Comparison of ENCODE assay signal across 8 cellular contexts in genomic region chr5:142769793-142770649, GRCh38. TPM values are rescaled to one million over a fixed set of nuclear protein-coding genes. Genes with fewer than 3 reads are reported as not detected.
DNase-seq lines count a peak whose midpoint lies in the region; ATAC-seq, FAIRE-seq and TF ChIP-seq lines count a peak whose summit lies in the region.

A gene with protein sequence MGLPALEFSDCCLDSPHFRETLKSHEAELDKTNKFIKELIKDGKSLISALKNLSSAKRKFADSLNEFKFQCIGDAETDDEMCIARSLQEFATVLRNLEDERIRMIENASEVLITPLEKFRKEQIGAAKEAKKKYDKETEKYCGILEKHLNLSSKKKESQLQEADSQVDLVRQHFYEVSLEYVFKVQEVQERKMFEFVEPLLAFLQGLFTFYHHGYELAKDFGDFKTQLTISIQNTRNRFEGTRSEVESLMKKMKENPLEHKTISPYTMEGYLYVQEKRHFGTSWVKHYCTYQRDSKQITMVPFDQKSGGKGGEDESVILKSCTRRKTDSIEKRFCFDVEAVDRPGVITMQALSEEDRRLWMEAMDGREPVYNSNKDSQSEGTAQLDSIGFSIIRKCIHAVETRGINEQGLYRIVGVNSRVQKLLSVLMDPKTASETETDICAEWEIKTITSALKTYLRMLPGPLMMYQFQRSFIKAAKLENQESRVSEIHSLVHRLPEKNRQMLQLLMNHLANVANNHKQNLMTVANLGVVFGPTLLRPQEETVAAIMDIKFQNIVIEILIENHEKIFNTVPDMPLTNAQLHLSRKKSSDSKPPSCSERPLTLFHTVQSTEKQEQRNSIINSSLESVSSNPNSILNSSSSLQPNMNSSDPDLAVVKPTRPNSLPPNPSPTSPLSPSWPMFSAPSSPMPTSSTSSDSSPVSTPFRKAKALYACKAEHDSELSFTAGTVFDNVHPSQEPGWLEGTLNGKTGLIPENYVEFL (plus strand): TSS chr5:142770377. CDS start chr5:142770762, 385 bp downstream.

- H3K9me3 ChIP-seq in smooth muscle cell (replicated peaks; ENCODE audit: low read depth): no peaks in the 10 kb centered on the region

- peak within 1 kb of the TSS; percentile 97 for H2AFZ ChIP-seq in smooth muscle cell (ENCODE audit: low read depth)

- H3K27me3 ChIP-seq in bronchial epithelial cell (ENCODE audit: control insufficient read depth, insufficient read depth, low read length): no peaks in the 10 kb centered on the region
- peaks cover 28% of the 10 kb centered on the region for H3K27me3 ChIP-seq in smooth muscle cell (ENCODE audit: low read depth)

- peak within 1 kb of the TSS; percentile 74 for H3K4me3 ChIP-seq in WI38 (ENCODE audit: low read depth, low read length)
- H3K4me3 ChIP-seq in bronchial epithelial cell (ENCODE audit: low read depth, low read length): peak within 1 kb of the TSS; percentile 84
- peak within 1 kb of the TSS; percentile 83 for H3K4me3 ChIP-seq in smooth muscle cell

- H3K27ac ChIP-seq in smooth muscle cell (ENCODE audit: low read depth): no peak within 1 kb of the TSS

- no peak within 1 kb of the TSS for H3K9ac ChIP-seq in smooth muscle cell (ENCODE audit: low read depth)

- peak within 1 kb of the TSS; percentile 94 for H3K4me2 ChIP-seq in smooth muscle cell

- no peaks in the 10 kb centered on the region for H3F3A ChIP-seq in smooth muscle cell (ENCODE audit: low read depth)

- WGBS in smooth muscle cell (ENCODE audit: low lambda C conversion rate): 1% methylated on average over 56 of the region's 87 CpGs

- no peaks in the 10 kb centered on the region for H4K20me1 ChIP-seq in smooth muscle cell (ENCODE audit: low read depth)

- no peaks in the 10 kb centered on the region for H3K36me3 ChIP-seq in bronchial epithelial cell (ENCODE audit: control insufficient read depth, insufficient read depth, low read length)
- no peaks in the 10 kb centered on the region for H3K36me3 ChIP-seq in smooth muscle cell (ENCODE audit: low read depth)

- H3K4me1 ChIP-seq in smooth muscle cell (ENCODE audit: low read depth): peaks cover 3% of the 10 kb centered on the region

- no peak for FAIRE-seq in bronchial epithelial cell (lab: Jason Lieb, UNC)

- ATAC-seq in GM18873 (IDR thresholded peaks at IDR 0.05; ENCODE audit: low FRiP score, unreplicated experiment): peak; percentile 96
- peak; percentile 97 for ATAC-seq in HG03139 (IDR thresholded peaks at IDR 0.05; ENCODE audit: unreplicated experiment)

- TF ChIP-seq CTCF in WI38 (IDR thresholded peaks at IDR 0.05; ENCODE audit: low read depth, low read length) (peak; percentile 18; the same call in 1 of the 2 replicates), bronchial epithelial cell (IDR thresholded peaks at IDR 0.05; ENCODE audit: insufficient read depth, low read length, severe bottlenecking) (peak; percentile 47), smooth muscle cell (IDR thresholded peaks at IDR 0.05; ENCODE audit: borderline replicate concordance, insufficient read depth, poor library complexity, severe bottlenecking) (no peak)

- DNase-seq in AG08396 (ENCODE audit: low spot score): peak; percentile 97
- DNase-seq in NCI-H2196 treated with DMSO at 0.1 percent for 48 hours (lab: John Stamatoyannopoulos, UW; ENCODE audit: unreplicated experiment): peak; percentile 97
- peak; percentile 89 for DNase-seq in bronchial epithelial cell (ENCODE audit: low read depth)
- peak; percentile 97 for DNase-seq in iPS-NIHi11 (ENCODE audit: low spot score)
- DNase-seq in smooth muscle cell (lab: John Stamatoyannopoulos, UW; ENCODE audit: unreplicated experiment): peak; percentile 82

- no peaks in the 10 kb centered on the region for H3K79me2 ChIP-seq in smooth muscle cell (ENCODE audit: low read depth)

RNA-seq across cellular contexts. Expression of the gene that starts here (rescaled TPM):
- total RNA-seq in bronchial epithelial cell (17.1 and 23.8 TPM in 2 replicates), smooth muscle cell (5.1 and 6.4 TPM in 2 replicates)
- 2.1 and 2.2 TPM in 2 replicates for polyA plus RNA-seq in smooth muscle cell
